ENCODE assay signal across 27 cellular contexts in the genomic region with DNA sequence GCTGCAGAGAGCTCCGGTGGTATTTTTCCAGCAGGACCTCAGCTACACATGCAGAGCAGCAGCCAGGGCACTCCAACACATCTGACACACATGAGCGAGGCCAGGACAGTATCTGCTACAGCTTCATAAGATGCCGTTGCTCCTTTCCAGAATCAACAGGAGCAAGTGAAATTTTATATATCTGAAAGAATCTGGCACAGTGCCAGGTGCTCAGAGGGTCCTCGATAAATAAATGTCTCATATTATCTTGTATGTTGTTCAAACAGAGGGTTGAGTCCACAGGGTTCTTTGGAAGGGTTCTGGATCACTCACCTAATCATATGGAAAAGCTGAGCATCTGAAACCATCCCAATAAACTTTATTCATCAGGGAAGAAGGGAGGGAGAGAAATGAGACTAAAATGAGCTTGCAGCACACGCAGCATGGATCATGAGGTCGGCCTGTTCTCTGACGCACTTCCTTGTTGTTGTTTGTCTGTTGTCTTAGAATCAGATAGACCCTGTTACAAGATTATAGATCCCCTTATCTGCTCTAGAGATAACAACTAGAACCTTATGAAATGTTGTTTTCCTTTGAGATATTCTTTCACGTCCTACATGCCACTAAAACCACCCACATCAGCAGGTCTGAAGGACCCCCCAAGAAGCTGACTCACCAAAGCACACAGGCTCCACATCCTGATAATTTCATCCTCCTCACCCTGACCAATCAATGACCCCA. TPM values are rescaled to one million over a fixed set of nuclear protein-coding genes. Genes with fewer than 3 reads are reported as not detected.
"Had no signal": no experiment of that assay in that cellular context is flagged by ENCODE, and none has a peak within 500 bp of the region (broad histone marks: within the 10 kb centered on the region; RNA-seq: fewer than 3 reads in every experiment).

No MANE protein-coding gene starts in this region.

- H3K36me3 ChIP-seq: esophagus muscularis mucosa, left lung, thoracic aorta, upper lobe of right lung had no signal

- DNase-seq: activated CD4-positive, alpha-beta T cell treated with anti-CD3 and anti-CD28 coated beads, Interleukin-2, amount 10 ng/mL, durations not matched to agents 24 days and 14 days; activated CD8-positive, alpha-beta memory T cell treated with anti-CD3 and anti-CD28 coated beads, Interleukin-2, amount 10 ng/mL, durations not matched to agents 7 days and 5 days; activated CD8-positive, alpha-beta T cell treated with anti-CD3 and anti-CD28 coated beads for 36 hours; activated gamma-delta T cell; activated naive CD4-positive, alpha-beta T cell treated with anti-CD3 and anti-CD28 coated beads, Interleukin-2, amount 50 U/mL, for 16 hours; activated naive CD8-positive, alpha-beta T cell treated with anti-CD3 and anti-CD28 coated beads, Interleukin-2, amount 50 U/mL, for 24 hours; activated T-cell treated with anti-CD3 and anti-CD28 coated beads for 4 hours; anterior cingulate cortex; body of pancreas; central memory CD4-positive, alpha-beta T cell; glutamatergic neuron; immature natural killer cell; left lung; natural killer cell; retina; stimulated activated CD4-positive, alpha-beta T cell treated with anti-CD3 and anti-CD28 coated beads, Interleukin-4, amount 100 ng/mL, for 24 hours; stimulated activated naive CD4-positive, alpha-beta T cell treated with Interleukin-2 at 50 U/mL for 16 hours; upper lobe of right lung had no signal

- H3K27me3 ChIP-seq: body of pancreas, hepatocyte had no signal

- H3K4me3 ChIP-seq: body of pancreas, coronary artery, esophagus muscularis mucosa, hepatocyte, left lung, lung, thoracic aorta, upper lobe of right lung had no signal

- H3K9me3 ChIP-seq: left lung, thoracic aorta, upper lobe of right lung had no signal

- H3K27ac ChIP-seq: body of pancreas, coronary artery, esophagus muscularis mucosa, hepatocyte, left lung, thoracic aorta, upper lobe of right lung had no signal

- H3K4me1 ChIP-seq: body of pancreas, left lung, upper lobe of right lung had no signal

RNA-seq across cellular contexts. Expression of a gene that starts 3.2 kb away (rescaled TPM):
- total RNA-seq: activated CD4-positive, alpha-beta T cell treated with anti-CD3 and anti-CD28 coated beads, Interleukin-2, amount 10 ng/mL, durations not matched to agents 24 days and 14 days; activated CD8-positive, alpha-beta memory T cell treated with anti-CD3 and anti-CD28 coated beads, Interleukin-2, amount 10 ng/mL, durations not matched to agents 7 days and 5 days; activated CD8-positive, alpha-beta T cell treated with anti-CD3 and anti-CD28 coated beads for 36 hours; body of pancreas; esophagus muscularis mucosa; hepatocyte; kidney epithelial cell; left lung; lung; natural killer cell; osteoblast; posterior vena cava; T-helper 2 cell treated with Interferon-gamma antibody and Interleukin-4, amounts not matched to agents 100 ng/mL and 5 ng/mL, for 36 hours; thoracic aorta; upper lobe of right lung had no signal
